Comparison of ENCODE assay signal across 8 cellular contexts in the genomic region with DNA sequence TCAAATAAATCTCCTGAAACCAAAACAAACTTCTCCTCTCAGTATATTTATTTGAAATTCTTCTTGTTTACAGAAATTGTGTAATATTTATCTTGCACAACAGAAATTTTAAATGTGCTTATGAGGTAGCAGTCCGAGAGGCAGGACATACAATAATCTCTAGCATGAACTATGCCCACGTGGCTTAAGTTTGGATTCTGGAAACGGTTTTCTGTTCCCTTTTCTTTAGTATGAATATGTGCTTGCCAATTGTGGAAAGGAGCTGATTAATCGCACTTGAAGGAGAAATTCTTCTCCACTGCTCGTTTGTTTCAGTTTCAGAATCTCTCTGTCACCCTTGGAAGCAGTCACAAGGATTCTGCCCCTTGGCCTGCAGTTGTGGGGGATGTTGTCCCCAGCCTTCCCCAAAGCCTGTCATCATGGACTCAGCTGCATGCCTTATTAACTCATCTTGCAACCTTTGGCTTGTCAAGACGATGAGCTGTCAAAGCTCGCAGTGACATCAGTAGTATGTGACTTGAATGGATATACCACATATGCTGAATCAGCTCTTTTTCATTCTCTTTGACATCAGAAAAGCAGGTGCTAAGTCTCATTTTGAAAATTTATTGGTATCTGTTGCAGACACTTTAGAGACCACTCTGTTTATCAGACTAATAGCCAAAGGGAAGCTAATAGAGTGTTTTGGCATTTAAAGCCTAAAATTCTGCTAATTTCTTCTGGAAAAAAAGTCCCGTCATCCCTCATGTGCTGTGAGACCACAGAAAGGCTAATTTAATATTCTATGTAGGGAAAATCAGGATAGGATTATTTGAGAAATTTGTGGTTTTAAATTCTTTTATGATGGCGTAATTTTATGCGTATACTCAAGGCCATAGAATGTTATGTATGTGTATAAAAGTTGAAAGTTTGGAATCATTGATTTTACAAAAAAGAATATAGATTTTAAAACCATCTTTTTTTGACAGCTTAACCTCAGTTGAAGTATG.
DNase-seq lines count a peak whose midpoint lies in the region; ATAC-seq and TF ChIP-seq lines count a peak whose summit lies in the region.

No MANE protein-coding gene starts in this region.

- H4K8ac ChIP-seq in mesendoderm (ENCODE audit: low read depth, low read length): no peak overlapping the region

- H3K4me3 Mint-ChIP-seq in MCF 10A (ENCODE audit: unreplicated experiment) (peak overlapping the region; percentile 17), WTC11 (no peak overlapping the region)

- H3K4ac ChIP-seq in mesendoderm (ENCODE audit: low read depth, low read length): no peak overlapping the region

- CTCF ChIA-PET in MCF 10A (lab: Yijun Ruan, JAX) (interaction anchor here (0.6 to 1.7 kb wide), 4 partner anchors 9 to 1626 kb away, joined by 3 to 6 read pairs (median 3); no protein-coding TSS in a partner anchor), WTC11 (lab: Charles Lee) (interaction anchor here (1.1 to 1.3 kb wide), 3 partner anchors 22 to 88 kb away, joined by 3 to 5 read pairs (median 4); no protein-coding TSS in a partner anchor)

- POLR2A ChIA-PET in MCF 10A (lab: Yijun Ruan, JAX): interaction anchor here (1.1 to 1.9 kb wide), 6 partner anchors 9 to 46 kb away, joined by 3 to 12 read pairs (median 4); no protein-coding TSS in a partner anchor
- POLR2A ChIA-PET in WTC11 (lab: Charles Lee): interaction anchor here (0.5 to 1.4 kb wide), 2 partner anchors 30 to 270 kb away, joined by 3 read pairs; no protein-coding TSS in a partner anchor

- H3K36me3 ChIP-seq in mesendoderm (ENCODE audit: control insufficient read depth, insufficient read depth, low read length): no peaks in the 10 kb centered on the region
- H3K36me3 ChIP-seq in BE2C: no peaks in the 10 kb centered on the region

- H3K27me3 Mint-ChIP-seq in MCF 10A (ENCODE audit: insufficient read depth, unreplicated experiment) (no peaks in the 10 kb centered on the region), WTC11 (ENCODE audit: low read depth) (no peaks in the 10 kb centered on the region)

- ATAC-seq in GM18502 (IDR thresholded peaks at IDR 0.05; ENCODE audit: poor library complexity, unreplicated experiment): peak; percentile 66
- ATAC-seq in WTC11: no peak
- ATAC-seq in HG03025 (IDR thresholded peaks at IDR 0.05; ENCODE audit: low FRiP score, unreplicated experiment): no peak
- no peak for ATAC-seq in HG03280 (IDR thresholded peaks at IDR 0.05; ENCODE audit: unreplicated experiment)

- H3K27me3 ChIP-seq in mesendoderm (ENCODE audit: insufficient read depth, low read length, poor library complexity): no peaks in the 10 kb centered on the region
- H3K27me3 ChIP-seq in BE2C: no peaks in the 10 kb centered on the region

- H3K79me1 ChIP-seq in mesendoderm (ENCODE audit: low read length): peaks cover 17% of the 10 kb centered on the region

- no peaks in the 10 kb centered on the region for H3K9me3 ChIP-seq in BE2C

- H3K27ac Mint-ChIP-seq in MCF 10A (ENCODE audit: low read depth, unreplicated experiment) (no peak overlapping the region), WTC11 (no peak overlapping the region)

- no peak overlapping the region for H4K5ac ChIP-seq in mesendoderm (ENCODE audit: low read length)

- TF ChIP-seq CTCF in LNCaP clone FGC (IDR thresholded peaks at IDR 0.05; ENCODE audit: control insufficient read depth, extremely low read depth, insufficient read depth) (no peak), MCF 10A (IDR thresholded peaks at IDR 0.05; ENCODE audit: unreplicated experiment) (no peak), WTC11 (IDR thresholded peaks at IDR 0.05) (no peak), BE2C (IDR thresholded peaks at IDR 0.05; ENCODE audit: low read depth, low read length) (no peak)

- WGBS in mesendoderm (ENCODE audit: extremely low coverage, insufficient coverage, low lambda C conversion rate): 100% methylated on average over 2 of the region's 10 CpGs

- H2AK5ac ChIP-seq in mesendoderm (ENCODE audit: low read length): no peak overlapping the region

- no peak overlapping the region for H3K27ac ChIP-seq in mesendoderm (ENCODE audit: low read depth, low read length)

- peaks cover 31% of the 10 kb centered on the region for H3K79me2 ChIP-seq in mesendoderm (ENCODE audit: control insufficient read depth, insufficient read depth, low read length)

- H3K36me3 Mint-ChIP-seq in MCF 10A (ENCODE audit: insufficient read depth, unreplicated experiment): peaks cover 10% of the 10 kb centered on the region
- no peaks in the 10 kb centered on the region for H3K36me3 Mint-ChIP-seq in WTC11

- no peak overlapping the region for H3K23ac ChIP-seq in mesendoderm (ENCODE audit: low read length)

- DNase-seq in LNCaP clone FGC (ENCODE audit: low read depth): no peak
- peak; percentile 48 for DNase-seq in MCF 10A (ENCODE audit: unreplicated experiment)
- peak; percentile 40 for DNase-seq in mesendoderm
- no peak for DNase-seq in WTC11 (ENCODE audit: low spot score)
- no peak for DNase-seq in BE2C

- BruUV-seq in MCF 10A (replicated peaks; lab: Mats Ljungman, UMichigan): no TSS peak

- H3K9ac ChIP-seq in mesendoderm (ENCODE audit: low read length): no peak overlapping the region

- intact Hi-C loops in MCF 10A (cut with micrococcal nuclease): no loop called here

- no peak overlapping the region for H2BK15ac ChIP-seq in mesendoderm (replicated peaks; ENCODE audit: low read depth)

- H3K9me3 Mint-ChIP-seq in MCF 10A (ENCODE audit: unreplicated experiment) (no peaks in the 10 kb centered on the region), WTC11 (no peaks in the 10 kb centered on the region)

- H3K4me1 ChIP-seq in mesendoderm (ENCODE audit: control insufficient read depth, low read depth, low read length) (peaks cover 2% of the 10 kb centered on the region), BE2C (peaks cover 1% of the 10 kb centered on the region; the same call in 1 of the 2 replicates)

- no peak overlapping the region for H3K56ac ChIP-seq in mesendoderm (ENCODE audit: low read length)

- H2BK5ac ChIP-seq in mesendoderm (ENCODE audit: low read length): no peak overlapping the region

- H3K4me1 Mint-ChIP-seq in MCF 10A (ENCODE audit: insufficient read depth, unreplicated experiment) (no peaks in the 10 kb centered on the region), WTC11 (peaks cover 63% of the 10 kb centered on the region)

- peak overlapping the region; percentile 34 for H3K4me3 ChIP-seq in LNCaP clone FGC (ENCODE audit: low read depth, low read length)
- H3K4me3 ChIP-seq in mesendoderm (ENCODE audit: low read length): no peak overlapping the region
- no peak overlapping the region for H3K4me3 ChIP-seq in BE2C (ENCODE audit: low read depth, low read length)

- H3K18ac ChIP-seq in mesendoderm (ENCODE audit: low read length): no peak overlapping the region

- no peak overlapping the region for H2BK120ac ChIP-seq in mesendoderm (ENCODE audit: low read depth, low read length)

- no peak overlapping the region for H3K4me2 ChIP-seq in mesendoderm (ENCODE audit: low read length)

TF ChIP-seq in WTC11, 78 proteins besides CTCF, POLR2A, EP300 and RAD21 (continues in another document):
- no peak for TF ChIP-seq JUN (CRISPR knock-in tag; IDR thresholded peaks at IDR 0.05)
- TF ChIP-seq ZNF232 (CRISPR knock-in tag; IDR thresholded peaks at IDR 0.05): no peak
- TF ChIP-seq ATF1 (CRISPR knock-in tag; IDR thresholded peaks at IDR 0.05): no peak
- TF ChIP-seq SMAD4 (CRISPR knock-in tag; IDR thresholded peaks at IDR 0.05): no peak
- TF ChIP-seq, protein P1, sequence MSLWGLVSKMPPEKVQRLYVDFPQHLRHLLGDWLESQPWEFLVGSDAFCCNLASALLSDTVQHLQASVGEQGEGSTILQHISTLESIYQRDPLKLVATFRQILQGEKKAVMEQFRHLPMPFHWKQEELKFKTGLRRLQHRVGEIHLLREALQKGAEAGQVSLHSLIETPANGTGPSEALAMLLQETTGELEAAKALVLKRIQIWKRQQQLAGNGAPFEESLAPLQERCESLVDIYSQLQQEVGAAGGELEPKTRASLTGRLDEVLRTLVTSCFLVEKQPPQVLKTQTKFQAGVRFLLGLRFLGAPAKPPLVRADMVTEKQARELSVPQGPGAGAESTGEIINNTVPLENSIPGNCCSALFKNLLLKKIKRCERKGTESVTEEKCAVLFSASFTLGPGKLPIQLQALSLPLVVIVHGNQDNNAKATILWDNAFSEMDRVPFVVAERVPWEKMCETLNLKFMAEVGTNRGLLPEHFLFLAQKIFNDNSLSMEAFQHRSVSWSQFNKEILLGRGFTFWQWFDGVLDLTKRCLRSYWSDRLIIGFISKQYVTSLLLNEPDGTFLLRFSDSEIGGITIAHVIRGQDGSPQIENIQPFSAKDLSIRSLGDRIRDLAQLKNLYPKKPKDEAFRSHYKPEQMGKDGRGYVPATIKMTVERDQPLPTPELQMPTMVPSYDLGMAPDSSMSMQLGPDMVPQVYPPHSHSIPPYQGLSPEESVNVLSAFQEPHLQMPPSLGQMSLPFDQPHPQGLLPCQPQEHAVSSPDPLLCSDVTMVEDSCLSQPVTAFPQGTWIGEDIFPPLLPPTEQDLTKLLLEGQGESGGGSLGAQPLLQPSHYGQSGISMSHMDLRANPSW (CRISPR knock-in tag; conservative IDR thresholded peaks at IDR 0.05; ENCODE audit: low read depth): no peak
- TF ChIP-seq ZNF317 (CRISPR knock-in tag; IDR thresholded peaks at IDR 0.05; ENCODE audit: borderline replicate concordance, low read depth): no peak
- TF ChIP-seq KAT7 (CRISPR knock-in tag; IDR thresholded peaks at IDR 0.05; ENCODE audit: borderline replicate concordance): no peak
- TF ChIP-seq, protein P2, sequence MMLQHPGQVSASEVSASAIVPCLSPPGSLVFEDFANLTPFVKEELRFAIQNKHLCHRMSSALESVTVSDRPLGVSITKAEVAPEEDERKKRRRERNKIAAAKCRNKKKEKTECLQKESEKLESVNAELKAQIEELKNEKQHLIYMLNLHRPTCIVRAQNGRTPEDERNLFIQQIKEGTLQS (CRISPR knock-in tag; conservative IDR thresholded peaks at IDR 0.05): no peak
- no peak for TF ChIP-seq ETV6 (CRISPR knock-in tag; IDR thresholded peaks at IDR 0.05)

Comparison
In these comparisons a context has a peak if more than half of its experiments do, and no peak if none do; other contexts are left out.
1. DNase-seq: peak in MCF 10A (single experiment) and mesendoderm (single experiment); none in LNCaP clone FGC (single experiment), WTC11 (single experiment) and BE2C (single experiment).